Comparison of ENCODE assay signal across 8 cellular contexts in the genomic region with DNA sequence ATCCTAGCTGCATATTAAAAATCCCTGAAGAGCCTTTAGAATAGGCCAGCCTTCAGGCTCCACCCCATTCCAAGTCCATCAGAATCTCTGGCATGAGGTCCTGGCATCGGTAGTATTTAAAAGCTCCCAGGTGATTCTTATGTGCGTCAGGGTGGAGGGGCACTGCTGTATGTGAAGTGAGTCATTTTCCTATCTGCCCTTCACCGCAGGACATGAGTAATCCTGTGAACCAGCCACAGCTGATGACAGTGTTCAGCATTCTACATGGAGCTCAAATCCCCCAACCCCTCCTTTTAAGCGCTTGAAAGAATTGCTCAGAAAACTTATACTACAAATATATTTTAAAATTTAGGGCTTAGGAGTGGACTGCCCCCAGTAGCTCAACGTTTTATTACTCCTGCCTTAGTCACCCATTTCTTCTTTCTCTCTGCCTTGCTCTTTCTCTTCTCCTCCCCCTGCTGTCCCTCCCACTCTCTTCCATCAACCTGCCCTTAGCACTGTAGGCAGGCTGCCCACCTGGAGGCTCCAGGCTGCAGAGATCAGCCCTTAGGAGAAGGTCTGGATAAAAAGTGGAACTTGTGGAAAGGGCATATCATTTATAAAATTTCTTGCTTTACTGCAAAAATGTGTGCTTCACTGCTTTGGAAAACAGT.
DNase-seq lines count a peak whose midpoint lies in the region; ATAC-seq, FAIRE-seq and TF ChIP-seq lines count a peak whose summit lies in the region.

No MANE protein-coding gene starts in this region.

- H3K4me1 Mint-ChIP-seq in type B pancreatic cell (ENCODE audit: unreplicated experiment): peaks cover 4% of the 10 kb centered on the region

- FAIRE-seq in GM19239 (lab: Jason Lieb, UNC): peak; percentile 54
- peak; percentile 27 for FAIRE-seq in GM12878 (lab: Jason Lieb, UNC)
- FAIRE-seq in pancreas (lab: Jason Lieb, UNC): no peak

- 1% methylated on average over 5 of the region's 5 CpGs for WGBS in GM12878 (ENCODE audit: insufficient coverage, insufficient replicate concordance, low lambda C conversion rate, missing lambda C conversion rate)
- 22% methylated on average over 5 of the region's 5 CpGs for WGBS in pancreas, 2 donors

- H3K9me3 ChIP-seq in GM12878 (replicated peaks; ENCODE audit: control insufficient read depth, insufficient read depth, low read length) (no peaks in the 10 kb centered on the region), pancreas (no peaks in the 10 kb centered on the region)

- SMC1A ChIA-PET in GM12878 (lab: Charles Lee; ENCODE audit: uncharacterized antibody, unreplicated experiment): interaction anchor here (0.8 to 3.3 kb wide), 16 partner anchors 9 to 328 kb away, joined by 3 to 18 read pairs (median 4); no protein-coding TSS in a partner anchor

- ATAC-seq in HG03103 (IDR thresholded peaks at IDR 0.05; ENCODE audit: low read depth, unreplicated experiment) (peak; percentile 95), GM12878 (peak; percentile 97), pancreas (peak; percentile 93 to 98 (median 95))

- in situ Hi-C loops in SK-MEL-5 (cut with HindIII; ENCODE audit: low pct_unique_long_range_greater_than_20kb, low sequenced_read_pairs): no loop called here
- in situ Hi-C loops in GM12878 (cut with MboI): loop anchor here (5.0 kb wide), 2 partner anchors 201 to 341 kb away; no protein-coding TSS in a partner anchor

- BruUV-seq in GM12878 (replicated peaks; lab: Mats Ljungman, UMichigan): no TSS peak

- intact Hi-C loops in GM12878 (cut with micrococcal nuclease; ENCODE audit: unreplicated experiment): no loop called here
- intact Hi-C loops in pancreas (cut with DNase I): no loop called here

- peak overlapping the region; percentile 59 for H3K4me2 ChIP-seq in GM12878 (ENCODE audit: control insufficient read depth, insufficient read depth)

- peaks cover 16% of the 10 kb centered on the region for H3K27me3 Mint-ChIP-seq in type B pancreatic cell

- H3K4me3 ChIP-seq in GM12878 (peak overlapping the region; percentile 18; the same call in 1 of the 2 replicates), pancreas (no peak overlapping the region)

- H3K27ac ChIP-seq in GM12878 (ENCODE audit: control insufficient read depth, insufficient read depth): peak overlapping the region; percentile 1; the same call in 1 of the 2 replicates
- no peak overlapping the region for H3K27ac ChIP-seq in pancreas

- RAD21 ChIA-PET in GM12878 (lab: Charles Lee; ENCODE audit: unreplicated experiment): interaction anchor here (0.6 to 2.7 kb wide), 20 partner anchors 9 to 799 kb away, joined by 3 to 19 read pairs (median 3); no protein-coding TSS in a partner anchor

- H4K20me1 ChIP-seq in GM12878 (ENCODE audit: control insufficient read depth, insufficient read depth): no peaks in the 10 kb centered on the region

- H3K4me1 ChIP-seq in GM12878 (ENCODE audit: control insufficient read depth, insufficient read depth, low read length) (peaks cover 11% of the 10 kb centered on the region), pancreas (peaks cover 0 to 6% (median 0%) of the 10 kb centered on the region in 3 donors)

- no peaks in the 10 kb centered on the region for H3K79me2 ChIP-seq in GM12878 (ENCODE audit: control insufficient read depth, insufficient read depth, low read length)

- no peaks in the 10 kb centered on the region for H3K9me3 Mint-ChIP-seq in type B pancreatic cell

- H3K27me3 ChIP-seq in GM12878 (replicated peaks in 1 of 2; ENCODE audit: control insufficient read depth in 2 of 2, insufficient read depth in 2 of 2, low read length in 1 of 2) (no peaks in the 10 kb centered on the region), pancreas (no peaks in the 10 kb centered on the region)

- peak; percentile 85 to 94 for TF ChIP-seq EP300 in GM12878 (IDR thresholded peaks at IDR 0.05; ENCODE audit: borderline replicate concordance in 1 of 2, control insufficient read depth in 1 of 2, low read depth in 2 of 2, low read length in 2 of 2)

- no peak overlapping the region for H3K4me3 Mint-ChIP-seq in type B pancreatic cell

- H3K27ac Mint-ChIP-seq in type B pancreatic cell: no peak overlapping the region

- TF ChIP-seq POLR2A in GM12878 (IDR thresholded peaks at IDR 0.05; ENCODE audit: low read depth, low read length): no peak

- H2AFZ ChIP-seq in GM12878 (ENCODE audit: control insufficient read depth, low read depth, low read length): no peak overlapping the region

- H3K36me3 Mint-ChIP-seq in type B pancreatic cell: no peaks in the 10 kb centered on the region

- peak; percentile 93 for DNase-seq in AG08395 (ENCODE audit: low spot score)
- peak; percentile 28 for DNase-seq in GM19239 (ENCODE audit: insufficient read length, low spot score)
- DNase-seq in SK-MEL-5 (ENCODE audit: low read depth, low spot score): peak; percentile 63
- peak; percentile 72 for DNase-seq in GM12878 (ENCODE audit: low read depth, low spot score)
- DNase-seq in pancreas: peak in 4 of 6 donors; percentile 45 to 84 (median 62)
- no peak for DNase-seq in type B pancreatic cell (ENCODE audit: extremely low spot score, unreplicated experiment)
- DNase-seq in midbrain (lab: John Stamatoyannopoulos, UW): no peak

- TF ChIP-seq CTCF in GM12878 (IDR thresholded peaks at IDR 0.05 in 2 of 3, conservative IDR thresholded peaks at IDR 0.05 in 1 of 3; ENCODE audit: control insufficient read depth in 2 of 3, extremely low read depth in 1 of 3, insufficient read depth in 1 of 3, low read depth in 3 of 3, low read length in 3 of 3) (no peak), pancreas (IDR thresholded peaks at IDR 0.05) (no peak), type B pancreatic cell (conservative IDR thresholded peaks at IDR 0.05) (no peak)

- TF ChIP-seq RAD21 in GM12878 (IDR thresholded peaks at IDR 0.05; ENCODE audit: insufficient read depth, low read depth, low read length): no peak

- POLR2A ChIA-PET in GM12878 (lab: Charles Lee): interaction anchor here (0.7 to 1.3 kb wide), 3 partner anchors 9 to 338 kb away, joined by 3 to 8 read pairs (median 4); no protein-coding TSS in a partner anchor

- no peak overlapping the region for H3K9ac ChIP-seq in GM12878 (ENCODE audit: control insufficient read depth, insufficient read depth, low read length)

- CTCF ChIA-PET in GM12878 (lab: Yijun Ruan, JAX): interaction anchor here (0.6 to 2.8 kb wide), 14 partner anchors 9 to 221 kb away, joined by 3 to 18 read pairs (median 3); no protein-coding TSS in a partner anchor

- H3K36me3 ChIP-seq in GM12878 (ENCODE audit: control insufficient read depth in 2 of 2, insufficient read depth in 2 of 2, low read length in 1 of 2): no peaks in the 10 kb centered on the region
- H3K36me3 ChIP-seq in pancreas: no peaks in the 10 kb centered on the region

TF ChIP-seq in GM12878, 131 proteins besides CTCF, POLR2A, EP300 and RAD21 (continues in another document):
- TF ChIP-seq MYB (IDR thresholded peaks at IDR 0.05; ENCODE audit: borderline replicate concordance, low read depth, low read length) (no peak), YBX1 (IDR thresholded peaks at IDR 0.05) (no peak), IKZF2 (IDR thresholded peaks at IDR 0.05) (peak; percentile 89 to 91), HCFC1 (IDR thresholded peaks at IDR 0.05; ENCODE audit: low read length) (no peak), ZSCAN29 (IDR thresholded peaks at IDR 0.05) (no peak), CHD2 (IDR thresholded peaks at IDR 0.05; ENCODE audit: borderline replicate concordance, low read depth, low read length) (peak; percentile 64; the same call in 1 of the 2 replicates), EGR1 (IDR thresholded peaks at IDR 0.05; ENCODE audit: borderline replicate concordance in 1 of 2, low read depth in 2 of 2, low read length in 2 of 2) (no peak), NFYA (IDR thresholded peaks at IDR 0.05; ENCODE audit: borderline replicate concordance, low read depth, low read length) (no peak), ZNF217 (IDR thresholded peaks at IDR 0.05) (no peak), FOXK2 (IDR thresholded peaks at IDR 0.05) (no peak), TBL1XR1 (IDR thresholded peaks at IDR 0.05; ENCODE audit: low read depth, low read length) (0 out of 2 replicates have a peak, but pooled peaks have one; percentile 74), RUNX3 (IDR thresholded peaks at IDR 0.05; ENCODE audit: low read length) (peak; percentile 98), CEBPB (IDR thresholded peaks at IDR 0.05; ENCODE audit: borderline replicate concordance in 1 of 2, low read depth in 2 of 2, low read length in 2 of 2) (no peak), HDAC6 (IDR thresholded peaks at IDR 0.05; ENCODE audit: unreplicated experiment) (no peak), JUNB (IDR thresholded peaks at IDR 0.05) (peak; percentile 97), SMAD1 (IDR thresholded peaks at IDR 0.05; ENCODE audit: low read depth, partially characterized antibody) (no peak)
- TF ChIP-seq, protein P1, sequence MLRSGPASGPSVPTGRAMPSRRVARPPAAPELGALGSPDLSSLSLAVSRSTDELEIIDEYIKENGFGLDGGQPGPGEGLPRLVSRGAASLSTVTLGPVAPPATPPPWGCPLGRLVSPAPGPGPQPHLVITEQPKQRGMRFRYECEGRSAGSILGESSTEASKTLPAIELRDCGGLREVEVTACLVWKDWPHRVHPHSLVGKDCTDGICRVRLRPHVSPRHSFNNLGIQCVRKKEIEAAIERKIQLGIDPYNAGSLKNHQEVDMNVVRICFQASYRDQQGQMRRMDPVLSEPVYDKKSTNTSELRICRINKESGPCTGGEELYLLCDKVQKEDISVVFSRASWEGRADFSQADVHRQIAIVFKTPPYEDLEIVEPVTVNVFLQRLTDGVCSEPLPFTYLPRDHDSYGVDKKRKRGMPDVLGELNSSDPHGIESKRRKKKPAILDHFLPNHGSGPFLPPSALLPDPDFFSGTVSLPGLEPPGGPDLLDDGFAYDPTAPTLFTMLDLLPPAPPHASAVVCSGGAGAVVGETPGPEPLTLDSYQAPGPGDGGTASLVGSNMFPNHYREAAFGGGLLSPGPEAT (IDR thresholded peaks at IDR 0.05; ENCODE audit: low read depth): peak; percentile 63; the same call in 1 of the 2 replicates
- TF ChIP-seq, protein P2, sequence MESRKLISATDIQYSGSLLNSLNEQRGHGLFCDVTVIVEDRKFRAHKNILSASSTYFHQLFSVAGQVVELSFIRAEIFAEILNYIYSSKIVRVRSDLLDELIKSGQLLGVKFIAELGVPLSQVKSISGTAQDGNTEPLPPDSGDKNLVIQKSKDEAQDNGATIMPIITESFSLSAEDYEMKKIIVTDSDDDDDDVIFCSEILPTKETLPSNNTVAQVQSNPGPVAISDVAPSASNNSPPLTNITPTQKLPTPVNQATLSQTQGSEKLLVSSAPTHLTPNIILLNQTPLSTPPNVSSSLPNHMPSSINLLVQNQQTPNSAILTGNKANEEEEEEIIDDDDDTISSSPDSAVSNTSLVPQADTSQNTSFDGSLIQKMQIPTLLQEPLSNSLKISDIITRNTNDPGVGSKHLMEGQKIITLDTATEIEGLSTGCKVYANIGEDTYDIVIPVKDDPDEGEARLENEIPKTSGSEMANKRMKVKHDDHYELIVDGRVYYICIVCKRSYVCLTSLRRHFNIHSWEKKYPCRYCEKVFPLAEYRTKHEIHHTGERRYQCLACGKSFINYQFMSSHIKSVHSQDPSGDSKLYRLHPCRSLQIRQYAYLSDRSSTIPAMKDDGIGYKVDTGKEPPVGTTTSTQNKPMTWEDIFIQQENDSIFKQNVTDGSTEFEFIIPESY (IDR thresholded peaks at IDR 0.05): no peak

Comparison
In these comparisons a context has a peak if more than half of its experiments do, and no peak if none do; other contexts are left out.
1. DNase-seq: peak in AG08395 (single experiment), GM19239 (single experiment), SK-MEL-5 (single experiment), GM12878 (single experiment) and pancreas (4 of 6); none in type B pancreatic cell (single experiment) and midbrain (single experiment).
2. Peak in every context shown above with its lines, with median percentiles within 50 percentile points of each other: ATAC-seq.